ENCODE assay signal across 8 cellular contexts in genomic region chr13:51645154-51645650, GRCh38.
DNase-seq lines count a peak whose midpoint lies in the region; ATAC-seq and TF ChIP-seq lines count a peak whose summit lies in the region.

No MANE protein-coding gene starts in this region.

- TF ChIP-seq EP300 in transverse colon (IDR thresholded peaks at IDR 0.05; ENCODE audit: low read depth) = no peak

- TF ChIP-seq POLR2A in transverse colon (IDR thresholded peaks at IDR 0.05) = no peak

- no peaks in the 10 kb centered on the region for H3K36me3 ChIP-seq in transverse colon

- no peaks in the 10 kb centered on the region for H3K27me3 ChIP-seq in transverse colon

- intact Hi-C loops in transverse colon (cut with DNase I; ENCODE audit: low total_unique reads) = no loop called here

- H3K27ac ChIP-seq in transverse colon = no peak overlapping the region

- TF ChIP-seq CTCF in astrocyte of the spinal cord (IDR thresholded peaks at IDR 0.05; ENCODE audit: low read depth, low read length) (no peak), transverse colon (IDR thresholded peaks at IDR 0.05) (no peak)

- WGBS in transverse colon (ENCODE audit: low coverage in 1 of 2), 2 donors = 13 to 21% methylated on average over 3 to 4 of the region's 4 CpGs

- no peak overlapping the region for H3K4me3 ChIP-seq in astrocyte of the spinal cord (ENCODE audit: low read depth, low read length)
- no peak overlapping the region for H3K4me3 ChIP-seq in transverse colon

- peak; percentile 89 for DNase-seq in NAMALWA (ENCODE audit: low spot score)
- DNase-seq in astrocyte of the spinal cord (ENCODE audit: low read depth, low spot score) = peak; percentile 86
- no peak for DNase-seq in left lobe of liver (ENCODE audit: low spot score)
- no peak for DNase-seq in SHP77 treated with DMSO at 0.1 percent for 48 hours (lab: John Stamatoyannopoulos, UW)
- DNase-seq in transverse colon = no peak
- no peak for DNase-seq in stimulated activated CD4-positive, alpha-beta T cell treated with anti-CD3 and anti-CD28 coated beads, Interleukin-2, amount 100 ng/mL, for 48 hours

- peak; percentile 58 for ATAC-seq in GM18907 (IDR thresholded peaks at IDR 0.05; ENCODE audit: unreplicated experiment)
- ATAC-seq in left lobe of liver = peak; percentile 49
- no peak for ATAC-seq in HG03025 (IDR thresholded peaks at IDR 0.05; ENCODE audit: low FRiP score, unreplicated experiment)

- in situ Hi-C loops in astrocyte of the spinal cord (cut with HindIII; ENCODE audit: low sequenced_read_pairs) = no loop called here
- in situ Hi-C loops in transverse colon (cut with MboI; ENCODE audit: low pct_ligation_motif_present in 1 of 4, low pct_unique_long_range_greater_than_20kb in 1 of 4, low sequenced_read_pairs in 3 of 4) = no loop called here

- no peaks in the 10 kb centered on the region for H3K9me3 ChIP-seq in transverse colon

- peaks cover 0 to 28% (median 7%) of the 10 kb centered on the region in 4 donors for H3K4me1 ChIP-seq in transverse colon

Comparison
In these comparisons a context has a peak if more than half of its experiments do, and no peak if none do; other contexts are left out.
1. DNase-seq: peak in NAMALWA (single experiment) and astrocyte of the spinal cord (single experiment); none in left lobe of liver (single experiment), SHP77 treated with DMSO at 0.1 percent for 48 hours (single experiment), transverse colon (single experiment) and stimulated activated CD4-positive, alpha-beta T cell treated with anti-CD3 and anti-CD28 coated beads, Interleukin-2, amount 100 ng/mL, for 48 hours (0 of 2).